1 cellular context compared by ENCODE assay signal in the genomic region with DNA sequence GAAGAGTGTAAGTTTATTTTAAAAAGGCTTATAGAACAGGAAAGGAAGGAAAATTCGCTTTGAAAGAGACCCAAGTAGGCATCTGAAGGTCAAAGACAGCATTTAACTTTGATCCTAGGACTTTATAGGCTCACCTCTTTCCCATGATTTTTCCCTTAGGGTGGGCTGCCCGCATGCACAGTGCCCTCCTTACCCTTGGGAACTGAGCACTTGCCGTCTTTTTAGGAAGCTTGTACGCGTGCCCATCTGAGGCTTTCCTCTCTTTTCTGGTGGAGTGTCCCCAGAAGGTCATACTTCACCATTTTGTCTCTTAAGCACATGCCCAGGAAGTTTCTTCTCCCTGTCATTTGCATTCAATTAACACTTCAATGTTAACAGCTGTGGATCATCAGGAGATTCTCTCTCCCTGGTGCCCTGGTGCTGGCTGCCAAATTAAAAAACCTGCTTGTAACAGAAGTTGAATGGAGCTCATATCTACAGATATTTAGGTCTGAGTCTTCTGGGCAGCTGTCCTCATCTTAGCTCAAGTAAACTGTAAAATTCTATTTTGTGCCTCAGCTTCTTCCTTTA.
TF ChIP-seq lines count a peak whose summit lies in the region.

No MANE protein-coding gene starts in this region.

TF ChIP-seq in WTC11, 78 proteins besides CTCF, POLR2A, EP300 and RAD21 (continued from another document):
- TF ChIP-seq ZNF512 (CRISPR knock-in tag; IDR thresholded peaks at IDR 0.05; ENCODE audit: borderline replicate concordance): no peak
- TF ChIP-seq ZNF317 (CRISPR knock-in tag; IDR thresholded peaks at IDR 0.05; ENCODE audit: borderline replicate concordance, low read depth): no peak
- TF ChIP-seq ZNF671 (CRISPR knock-in tag; IDR thresholded peaks at IDR 0.05): no peak
- no peak for TF ChIP-seq ZNF219 (CRISPR knock-in tag; IDR thresholded peaks at IDR 0.05; ENCODE audit: borderline replicate concordance)
- no peak for TF ChIP-seq CDX4 (CRISPR knock-in tag; IDR thresholded peaks at IDR 0.05; ENCODE audit: borderline replicate concordance)
- no peak for TF ChIP-seq ATF2 (CRISPR knock-in tag; IDR thresholded peaks at IDR 0.05; ENCODE audit: borderline replicate concordance, low read depth)
